1 cellular context compared by ENCODE assay signal in the genomic region with DNA sequence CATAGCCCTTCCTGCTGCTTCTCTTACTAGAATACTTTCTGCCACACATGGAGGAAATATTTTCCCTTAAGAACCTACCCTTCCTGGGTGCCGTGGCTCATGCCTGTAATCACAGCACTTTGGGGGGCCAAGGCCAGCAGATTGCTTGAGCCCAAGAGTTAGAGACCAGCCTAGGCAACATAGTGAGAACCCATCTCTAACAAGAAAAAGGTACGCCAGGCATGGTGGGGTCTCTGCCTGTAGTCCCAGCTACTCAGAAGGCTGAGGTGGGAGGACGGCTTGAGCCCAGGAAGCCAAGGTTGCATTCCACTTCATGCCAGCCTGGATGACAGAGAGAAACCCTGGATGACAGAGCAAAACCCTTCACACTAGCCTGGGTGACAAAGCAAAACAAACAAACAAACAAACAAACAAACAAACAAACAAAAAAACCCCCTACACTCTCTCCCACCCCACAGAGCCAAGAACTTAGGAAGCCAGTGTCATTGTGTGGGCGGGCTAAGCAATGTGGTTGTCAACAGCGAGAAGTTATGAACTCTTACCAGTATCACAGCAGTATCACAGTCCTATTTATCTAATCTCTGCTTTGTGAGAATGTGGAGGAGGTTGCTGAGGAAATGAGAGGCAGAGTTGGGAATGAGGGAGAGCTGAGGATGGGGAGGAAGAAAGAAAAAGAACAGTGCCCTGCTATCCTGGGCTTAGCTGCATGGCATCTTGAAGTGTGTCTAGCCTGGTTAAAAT.
TF ChIP-seq lines count a peak whose summit lies in the region.

No MANE protein-coding gene starts in this region.

TF ChIP-seq in GM23338, 12 proteins besides CTCF, POLR2A, EP300 and RAD21 (continued from another document):
- TF ChIP-seq, protein P1, sequence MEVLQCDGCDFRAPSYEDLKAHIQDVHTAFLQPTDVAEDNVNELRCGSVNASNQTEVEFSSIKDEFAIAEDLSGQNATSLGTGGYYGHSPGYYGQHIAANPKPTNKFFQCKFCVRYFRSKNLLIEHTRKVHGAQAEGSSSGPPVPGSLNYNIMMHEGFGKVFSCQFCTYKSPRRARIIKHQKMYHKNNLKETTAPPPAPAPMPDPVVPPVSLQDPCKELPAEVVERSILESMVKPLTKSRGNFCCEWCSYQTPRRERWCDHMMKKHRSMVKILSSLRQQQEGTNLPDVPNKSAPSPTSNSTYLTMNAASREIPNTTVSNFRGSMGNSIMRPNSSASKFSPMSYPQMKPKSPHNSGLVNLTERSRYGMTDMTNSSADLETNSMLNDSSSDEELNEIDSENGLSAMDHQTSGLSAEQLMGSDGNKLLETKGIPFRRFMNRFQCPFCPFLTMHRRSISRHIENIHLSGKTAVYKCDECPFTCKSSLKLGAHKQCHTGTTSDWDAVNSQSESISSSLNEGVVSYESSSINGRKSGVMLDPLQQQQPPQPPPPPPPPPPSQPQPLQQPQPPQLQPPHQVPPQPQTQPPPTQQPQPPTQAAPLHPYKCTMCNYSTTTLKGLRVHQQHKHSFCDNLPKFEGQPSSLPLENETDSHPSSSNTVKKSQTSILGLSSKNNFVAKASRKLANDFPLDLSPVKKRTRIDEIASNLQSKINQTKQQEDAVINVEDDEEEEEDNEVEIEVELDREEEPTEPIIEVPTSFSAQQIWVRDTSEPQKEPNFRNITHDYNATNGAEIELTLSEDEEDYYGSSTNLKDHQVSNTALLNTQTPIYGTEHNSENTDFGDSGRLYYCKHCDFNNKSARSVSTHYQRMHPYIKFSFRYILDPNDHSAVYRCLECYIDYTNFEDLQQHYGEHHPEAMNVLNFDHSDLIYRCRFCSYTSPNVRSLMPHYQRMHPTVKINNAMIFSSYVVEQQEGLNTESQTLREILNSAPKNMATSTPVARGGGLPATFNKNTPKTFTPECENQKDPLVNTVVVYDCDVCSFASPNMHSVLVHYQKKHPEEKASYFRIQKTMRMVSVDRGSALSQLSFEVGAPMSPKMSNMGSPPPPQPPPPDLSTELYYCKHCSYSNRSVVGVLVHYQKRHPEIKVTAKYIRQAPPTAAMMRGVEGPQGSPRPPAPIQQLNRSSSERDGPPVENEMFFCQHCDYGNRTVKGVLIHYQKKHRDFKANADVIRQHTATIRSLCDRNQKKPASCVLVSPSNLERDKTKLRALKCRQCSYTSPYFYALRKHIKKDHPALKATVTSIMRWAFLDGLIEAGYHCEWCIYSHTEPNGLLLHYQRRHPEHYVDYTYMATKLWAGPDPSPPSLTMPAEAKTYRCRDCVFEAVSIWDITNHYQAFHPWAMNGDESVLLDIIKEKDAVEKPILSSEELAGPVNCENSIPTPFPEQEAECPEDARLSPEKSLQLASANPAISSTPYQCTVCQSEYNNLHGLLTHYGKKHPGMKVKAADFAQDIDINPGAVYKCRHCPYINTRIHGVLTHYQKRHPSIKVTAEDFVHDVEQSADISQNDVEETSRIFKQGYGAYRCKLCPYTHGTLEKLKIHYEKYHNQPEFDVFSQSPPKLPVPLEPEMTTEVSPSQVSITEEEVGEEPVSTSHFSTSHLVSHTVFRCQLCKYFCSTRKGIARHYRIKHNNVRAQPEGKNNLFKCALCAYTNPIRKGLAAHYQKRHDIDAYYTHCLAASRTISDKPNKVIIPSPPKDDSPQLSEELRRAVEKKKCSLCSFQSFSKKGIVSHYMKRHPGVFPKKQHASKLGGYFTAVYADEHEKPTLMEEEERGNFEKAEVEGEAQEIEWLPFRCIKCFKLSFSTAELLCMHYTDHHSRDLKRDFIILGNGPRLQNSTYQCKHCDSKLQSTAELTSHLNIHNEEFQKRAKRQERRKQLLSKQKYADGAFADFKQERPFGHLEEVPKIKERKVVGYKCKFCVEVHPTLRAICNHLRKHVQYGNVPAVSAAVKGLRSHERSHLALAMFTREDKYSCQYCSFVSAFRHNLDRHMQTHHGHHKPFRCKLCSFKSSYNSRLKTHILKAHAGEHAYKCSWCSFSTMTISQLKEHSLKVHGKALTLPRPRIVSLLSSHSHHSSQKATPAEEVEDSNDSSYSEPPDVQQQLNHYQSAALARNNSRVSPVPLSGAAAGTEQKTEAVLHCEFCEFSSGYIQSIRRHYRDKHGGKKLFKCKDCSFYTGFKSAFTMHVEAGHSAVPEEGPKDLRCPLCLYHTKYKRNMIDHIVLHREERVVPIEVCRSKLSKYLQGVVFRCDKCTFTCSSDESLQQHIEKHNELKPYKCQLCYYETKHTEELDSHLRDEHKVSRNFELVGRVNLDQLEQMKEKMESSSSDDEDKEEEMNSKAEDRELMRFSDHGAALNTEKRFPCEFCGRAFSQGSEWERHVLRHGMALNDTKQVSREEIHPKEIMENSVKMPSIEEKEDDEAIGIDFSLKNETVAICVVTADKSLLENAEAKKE (CRISPR knock-in tag; IDR thresholded peaks at IDR 0.05), result no peak
- TF ChIP-seq POLR2AphosphoS5 (IDR thresholded peaks at IDR 0.05; ENCODE audit: low read depth), result no peak
- no peak for TF ChIP-seq NANOG (IDR thresholded peaks at IDR 0.05; ENCODE audit: borderline replicate concordance)
- TF ChIP-seq EZH2phosphoT487 (IDR thresholded peaks at IDR 0.05; ENCODE audit: unreplicated experiment), result no peak
- TF ChIP-seq ZNF331 (CRISPR knock-in tag; IDR thresholded peaks at IDR 0.05; ENCODE audit: low read depth), result no peak
